8 cellular contexts compared by ENCODE assay signal in genomic region chr17:43025290-43025657, GRCh38. TPM values are rescaled to one million over a fixed set of nuclear protein-coding genes. Genes with fewer than 3 reads are reported as not detected.
DNase-seq lines count a peak whose midpoint lies in the region; TF ChIP-seq lines count a peak whose summit lies in the region.

No MANE protein-coding gene starts in this region.

- peak overlapping the region; percentile 18 for H3K27ac Mint-ChIP-seq in osteocyte (ENCODE audit: unreplicated experiment)

- H3K4me3 Mint-ChIP-seq in osteocyte (ENCODE audit: unreplicated experiment) = peak overlapping the region; percentile 69

- H3K79me2 ChIP-seq in KMS-11 (ENCODE audit: insufficient read depth, low read depth) = no peaks in the 10 kb centered on the region

- no peak for TF ChIP-seq CTCF in KMS-11 (conservative IDR thresholded peaks at IDR 0.05; ENCODE audit: low read depth, low read length)
- TF ChIP-seq CTCF in osteocyte (IDR thresholded peaks at IDR 0.05) = no peak

- H3K9me3 Mint-ChIP-seq in osteocyte (ENCODE audit: unreplicated experiment) = no peaks in the 10 kb centered on the region

- peak overlapping the region in 3 of 11 experiments; percentile 11 to 53 (median 32); a peak in 3 of 22 replicates for H3K9ac ChIP-seq in BLaER1 treated with 17β-estradiol and CSF1 and Interleukin-3, amounts not matched to agents 10 nM and 100 nM
- no peak overlapping the region for H3K9ac ChIP-seq in KMS-11
- H3K9ac ChIP-seq in endocrine pancreas (ENCODE audit: control insufficient read depth, insufficient read depth, low read length) = peak overlapping the region; percentile 65

- peak overlapping the region in 6 of 10 experiments; percentile 24 to 77 (median 58); a peak in 8 of 20 replicates for H3K4me3 ChIP-seq in BLaER1 treated with 17β-estradiol and CSF1 and Interleukin-3, amounts not matched to agents 10 nM and 100 nM
- H3K4me3 ChIP-seq in KMS-11 (IDR thresholded peaks at IDR 0.05; ENCODE audit: insufficient read depth, low read depth, low read length) (no peak overlapping the region), endocrine pancreas (ENCODE audit: control insufficient read depth, insufficient read depth, low read length) (no peak overlapping the region)

- peak overlapping the region; percentile 59; the same call in 1 of the 2 replicates for H2AFZ ChIP-seq in KMS-11 (ENCODE audit: low read depth)

- peaks cover 0 to 3% (median 0%) of the 10 kb centered on the region in 11 experiments; a peak in 4 of 22 replicates for H4K20me1 ChIP-seq in BLaER1 treated with 17β-estradiol and CSF1 and Interleukin-3, amounts not matched to agents 10 nM and 100 nM
- no peaks in the 10 kb centered on the region for H4K20me1 ChIP-seq in KMS-11 (ENCODE audit: insufficient read depth)

- H3K9me3 ChIP-seq in BLaER1 treated with 17β-estradiol and CSF1 and Interleukin-3, amounts not matched to agents 10 nM and 100 nM (replicated peaks in 1 of 11) = no peaks in the 10 kb centered on the region
- H3K9me3 ChIP-seq in endocrine pancreas (ENCODE audit: control insufficient read depth, low read length) = no peaks in the 10 kb centered on the region

- peak overlapping the region in 9 of 11 experiments; percentile 39 to 99 (median 85); a peak in 16 of 22 replicates for H3K4me2 ChIP-seq in BLaER1 treated with 17β-estradiol and CSF1 and Interleukin-3, amounts not matched to agents 10 nM and 100 nM
- peak overlapping the region; percentile 33; the same call in 1 of the 2 replicates for H3K4me2 ChIP-seq in KMS-11

- no peaks in the 10 kb centered on the region for H3K27me3 Mint-ChIP-seq in osteocyte (ENCODE audit: unreplicated experiment)

- no peaks in the 10 kb centered on the region for H3K36me3 Mint-ChIP-seq in osteocyte (ENCODE audit: unreplicated experiment)

- peaks cover 19 to 56% (median 44%) of the 10 kb centered on the region in 10 experiments for H3K4me1 ChIP-seq in BLaER1 treated with 17β-estradiol and CSF1 and Interleukin-3, amounts not matched to agents 10 nM and 100 nM
- H3K4me1 ChIP-seq in KMS-11 (ENCODE audit: low read depth, poor library complexity, severe bottlenecking) (peaks cover 7% of the 10 kb centered on the region), endocrine pancreas (ENCODE audit: control insufficient read depth, insufficient read depth, low read length) (no peaks in the 10 kb centered on the region)

- H3K4me1 Mint-ChIP-seq in osteocyte (ENCODE audit: unreplicated experiment) = peaks cover 22% of the 10 kb centered on the region

- H3K36me3 ChIP-seq in BLaER1 treated with 17β-estradiol and CSF1 and Interleukin-3, amounts not matched to agents 10 nM and 100 nM = 0 out of 22 replicates have a peak, but pooled peaks cover 0 to 2% (median 0%) of the 10 kb centered on the region in 11 experiments
- H3K36me3 ChIP-seq in KMS-11 (ENCODE audit: insufficient read depth) (no peaks in the 10 kb centered on the region), endocrine pancreas (ENCODE audit: control insufficient read depth, insufficient read depth, low read length) (no peaks in the 10 kb centered on the region)

- no peak overlapping the region for H3K27ac ChIP-seq in BLaER1 treated with 17β-estradiol and CSF1 and Interleukin-3, amounts not matched to agents 10 nM and 100 nM
- no peak overlapping the region for H3K27ac ChIP-seq in KMS-11

- peaks cover 0 to 20% (median 5%) of the 10 kb centered on the region in 11 experiments; a peak in 9 of 22 replicates for H3K27me3 ChIP-seq in BLaER1 treated with 17β-estradiol and CSF1 and Interleukin-3, amounts not matched to agents 10 nM and 100 nM
- H3K27me3 ChIP-seq in KMS-11 (ENCODE audit: insufficient read depth, low read depth) (no peaks in the 10 kb centered on the region), endocrine pancreas (ENCODE audit: control insufficient read depth, insufficient read depth, low read length) (no peaks in the 10 kb centered on the region)

- no peak for DNase-seq in osteocyte (ENCODE audit: extremely low spot score, unreplicated experiment)
- DNase-seq in UCSD-AML1 (lab: John Stamatoyannopoulos, UW; ENCODE audit: unreplicated experiment) = no peak
- DNase-seq in SW480 (ENCODE audit: low spot score) = no peak
- DNase-seq in GOT3 (lab: John Stamatoyannopoulos, UW) = no peak
- DNase-seq in activated effector memory CD4-positive, alpha-beta T cell treated with anti-CD3 and anti-CD28 coated beads, Interleukin-2, amount 50 U/mL, for 16 hours = no peak

RNA-seq across cellular contexts. Expression of gene RND2, which starts 0.2 kb away (rescaled TPM):
- total RNA-seq in osteocyte = 0.91 and 1.5 TPM in 2 replicates

RNA-seq across cellular contexts. Expression of gene VAT1, which starts 3.1 kb away (rescaled TPM):
- total RNA-seq in osteocyte = 439 and 505 TPM in 2 replicates

RNA-seq across cellular contexts. Expression of gene IFI35, which starts 18.7 kb away (rescaled TPM):
- 34.4 and 41.6 TPM in 2 replicates for total RNA-seq in osteocyte

RNA-seq across cellular contexts. Expression of gene RPL27, which starts 27.1 kb away (rescaled TPM):
- total RNA-seq in osteocyte = 956 and 1,010 TPM in 2 replicates

RNA-seq across cellular contexts. Expression of gene RUNDC1, which starts 44.9 kb away (rescaled TPM):
- 11.7 and 12.5 TPM in 2 replicates for total RNA-seq in osteocyte

Comparison
In these comparisons a context has a peak if more than half of its experiments do, and no peak if none do; other contexts are left out.
1. H3K4me3 ChIP-seq: peak in BLaER1 treated with 17β-estradiol and CSF1 and Interleukin-3, amounts not matched to agents 10 nM and 100 nM (6 of 10); none in KMS-11 (single experiment) and endocrine pancreas (single experiment).